Comparison of ENCODE assay signal across 14 cellular contexts in genomic region chr1:24987424-24987823, GRCh38.
"Had no signal": no experiment of that assay in that cellular context is flagged by ENCODE, and none has a peak within 500 bp of the region (broad histone marks: within the 10 kb centered on the region; RNA-seq: fewer than 3 reads in every experiment).

No MANE protein-coding gene starts in this region.

- H3K4me1 ChIP-seq: colonic mucosa, gastrocnemius medialis, left lung, parathyroid adenoma, upper lobe of left lung had no signal

- H3K4me3 Mint-ChIP-seq: neural crest cell; T-helper 2 cell treated with Interferon-gamma antibody and Interleukin-4, amounts not matched to agents 5 μg/mL and 100 μg/mL, for 36 hours had no signal

- ATAC-seq: gastrocnemius medialis had no signal

- H3K36me3 ChIP-seq: colonic mucosa, gastrocnemius medialis, heart right ventricle, left lung, upper lobe of left lung had no signal

- H3K9me3 Mint-ChIP-seq: neural crest cell; T-helper 2 cell treated with Interferon-gamma antibody and Interleukin-4, amounts not matched to agents 5 μg/mL and 100 μg/mL, for 36 hours had no signal

- DNase-seq: activated CD4-positive, CD25-positive, alpha-beta regulatory T cell treated with anti-CD3 and anti-CD28 coated beads, Interleukin-2, amount 50 U/mL, for 72 hours; activated effector memory CD4-positive, alpha-beta T cell treated with Interleukin-2 at 50 U/mL for 16 hours; colonic mucosa; effector CD8-positive, alpha-beta T cell; gastrocnemius medialis; heart right ventricle; left lung; SIG-M5; stimulated activated naive CD4-positive, alpha-beta T cell; upper lobe of left lung had no signal

- H3K27ac ChIP-seq: colonic mucosa, gastrocnemius medialis, left lung, parathyroid adenoma, upper lobe of left lung had no signal

- H3K9me3 ChIP-seq: colonic mucosa, gastrocnemius medialis, left lung had no signal

- H3K27me3 ChIP-seq: colonic mucosa, upper lobe of left lung had no signal

- H3K4me3 ChIP-seq: colonic mucosa, gastrocnemius medialis, heart right ventricle, left lung, skin epidermis, upper lobe of left lung had no signal
